Comparison of ENCODE assay signal across 11 cellular contexts in genomic region chr6:71404145-71404966, GRCh38.
A peak's percentile ranks its signal among the peaks of the same experiment; 100 is the strongest.
DNase-seq lines count a peak whose midpoint lies in the region; ATAC-seq and TF ChIP-seq lines count a peak whose summit lies in the region.
"Had no signal": no experiment of that assay in that cellular context is flagged by ENCODE, and none has a peak within 500 bp of the region (broad histone marks: within the 10 kb centered on the region; RNA-seq: fewer than 3 reads in every experiment).

No MANE protein-coding gene starts in this region.

- H3K36me3 Mint-ChIP-seq in mesothelial cell of epicardium, result no peaks in the 10 kb centered on the region

- DNase-seq in Panc1 (ENCODE audit: low read depth, low spot score) (peak; percentile 84), epithelial cell of prostate (ENCODE audit: low read depth, low spot score) (peak; percentile 49), mesothelial cell of epicardium (ENCODE audit: low spot score in 2 of 2, unreplicated experiment in 2 of 2) (no peak), mucosa of descending colon (no peak), C1 segment of cervical spinal cord (lab: John Stamatoyannopoulos, UW) (no peak)
- DNase-seq in activated effector memory CD4-positive, alpha-beta T cell treated with Interleukin-2 at 50 U/mL for 16 hours, result no peak
- DNase-seq: activated CD4-positive, alpha-beta T cell treated with anti-CD3 and anti-CD28 coated beads for 4 hours; KBM-7 had no signal

- H3K27me3 Mint-ChIP-seq in mesothelial cell of epicardium (ENCODE audit: low read depth), result no peaks in the 10 kb centered on the region

- H3K4me3 ChIP-seq in ACC112 (ENCODE audit: low read depth, low read length) (peak overlapping the region; percentile 71), Panc1 (ENCODE audit: low read depth in 2 of 2, low read length in 2 of 2) (peak overlapping the region; percentile 28 to 49; a peak in 3 of 4 replicates), mucosa of descending colon (no peak overlapping the region)
- H3K4me3 ChIP-seq: BLaER1 had no signal

- H3K27ac Mint-ChIP-seq in mesothelial cell of epicardium, result peak overlapping the region; percentile 96

- in situ Hi-C loops in Panc1 (cut with HindIII; ENCODE audit: low pct_unique_long_range_greater_than_20kb, low sequenced_read_pairs), result no loop called here

- no peak overlapping the region for H2AFZ ChIP-seq in ACC112 (ENCODE audit: low read length, unreplicated experiment)

- H3K27ac ChIP-seq in ACC112 (ENCODE audit: low read depth, low read length) (peak overlapping the region; percentile 100), Panc1 (ENCODE audit: low read length) (peak overlapping the region; percentile 100), epithelial cell of prostate (peak overlapping the region; percentile 92)
- H3K27ac ChIP-seq: BLaER1 had no signal

- intact Hi-C loops in Panc1 (cut with micrococcal nuclease; ENCODE audit: unreplicated experiment), result no loop called here
- intact Hi-C loops in mucosa of descending colon (cut with DNase I, micrococcal nuclease), result no loop called here

- no peaks in the 10 kb centered on the region for H3K36me3 ChIP-seq in ACC112 (ENCODE audit: insufficient read depth, low read length)
- peaks cover 19% of the 10 kb centered on the region; the same call in 1 of the 2 replicates for H3K36me3 ChIP-seq in Panc1 (ENCODE audit: control insufficient read depth, insufficient read depth, low read length)
- H3K36me3 ChIP-seq in mucosa of descending colon (ENCODE audit: low read depth), result no peaks in the 10 kb centered on the region
- H3K36me3 ChIP-seq: BLaER1 had no signal

- peak; percentile 90 for ATAC-seq in Panc1
- no peak for ATAC-seq in mucosa of descending colon
- ATAC-seq in GM18519 (IDR thresholded peaks at IDR 0.05; ENCODE audit: low FRiP score, unreplicated experiment), result no peak

- no peaks in the 10 kb centered on the region for H3K9me3 Mint-ChIP-seq in mesothelial cell of epicardium

- H3K4me3 Mint-ChIP-seq in mesothelial cell of epicardium, result peak overlapping the region; percentile 60

- CTCF ChIA-PET in Panc1 (lab: Charles Lee), result no interaction called here

- H3K9me3 ChIP-seq in Panc1 (ENCODE audit: control insufficient read depth, insufficient read depth, low read depth, low read length), result no peaks in the 10 kb centered on the region
- H3K9me3 ChIP-seq in mucosa of descending colon, result no peaks in the 10 kb centered on the region

- no TSS peak for BruUV-seq in Panc1 (replicated peaks; lab: Mats Ljungman, UMichigan)

- no peaks in the 10 kb centered on the region for H3K27me3 ChIP-seq in ACC112 (ENCODE audit: insufficient read depth, low read length)
- H3K27me3 ChIP-seq in Panc1 (ENCODE audit: control insufficient read depth, insufficient read depth, low read length), result no peaks in the 10 kb centered on the region
- H3K27me3 ChIP-seq: BLaER1 had no signal

- H3K4me1 ChIP-seq in ACC112 (ENCODE audit: control insufficient read depth, insufficient read depth, low read length, unreplicated experiment) (peaks cover 94% of the 10 kb centered on the region), Panc1 (ENCODE audit: control insufficient read depth, insufficient read depth, low read length) (peaks cover 93% of the 10 kb centered on the region), mucosa of descending colon (ENCODE audit: low read depth) (no peaks in the 10 kb centered on the region)

- H3K79me2 ChIP-seq in ACC112 (ENCODE audit: control insufficient read depth, insufficient read depth, low read length, unreplicated experiment), result peaks cover 57% of the 10 kb centered on the region

- POLR2A ChIA-PET in Panc1 (lab: Charles Lee), result no interaction called here

- H3K4me1 Mint-ChIP-seq in mesothelial cell of epicardium, result peaks cover 78% of the 10 kb centered on the region

- TF ChIP-seq CTCF in Panc1 (IDR thresholded peaks at IDR 0.05), result no peak
- TF ChIP-seq CTCF in mesothelial cell of epicardium (IDR thresholded peaks at IDR 0.05; ENCODE audit: unreplicated experiment), result no peak
- TF ChIP-seq CTCF in mucosa of descending colon (IDR thresholded peaks at IDR 0.05), result no peak

Comparison
In these comparisons a context has a peak if more than half of its experiments do, and no peak if none do; other contexts are left out.
1. DNase-seq: peak in Panc1 (single experiment) and epithelial cell of prostate (single experiment); none in mesothelial cell of epicardium (0 of 2), mucosa of descending colon (0 of 3), activated effector memory CD4-positive, alpha-beta T cell treated with Interleukin-2 at 50 U/mL for 16 hours (single experiment) and C1 segment of cervical spinal cord (0 of 14).
2. Peak in every context shown above with its lines, with median percentiles within 50 percentile points of each other: H3K27ac ChIP-seq.